In genomic region chr18:10950080-10950875, GRCh38 we compare ENCODE assay signal across 24 cellular contexts.
"Had no signal": no experiment of that assay in that cellular context is flagged by ENCODE, and none has a peak within 500 bp of the region (broad histone marks: within the 10 kb centered on the region; RNA-seq: fewer than 3 reads in every experiment).

No MANE protein-coding gene starts in this region.

- H3K36me3 ChIP-seq: adrenal gland, ascending aorta, lower lobe of right lung, sigmoid colon, WERI-Rb-1 had no signal

- H3K9me3 Mint-ChIP-seq: type B pancreatic cell had no signal

- DNase-seq: activated CD4-positive, alpha-beta T cell treated with anti-CD3 and anti-CD28 coated beads, Interleukin-2, amount 50 U/mL, for 4 hours; activated CD8-positive, alpha-beta memory T cell treated with anti-CD3 and anti-CD28 coated beads, Interleukin-2, amount 50 U/mL, for 48 hours; activated naive CD4-positive, alpha-beta T cell; activated T-cell treated with anti-CD3 and anti-CD28 coated beads, Interleukin-2, amount 50 U/mL, for 4 hours; adrenal gland; central memory CD4-positive, alpha-beta T cell; lower lobe of right lung; naive thymus-derived CD4-positive, alpha-beta T cell; occipital lobe; sigmoid colon; stimulated activated CD4-positive, alpha-beta T cell treated with anti-CD3 and anti-CD28 coated beads, Interleukin-15, amount 100 ng/mL, for 24 hours; stimulated activated naive CD4-positive, alpha-beta T cell; T-helper 1 cell; testis; WERI-Rb-1 had no signal

- H3K9me3 ChIP-seq: testis had no signal

- H3K4me1 ChIP-seq: adrenal gland, ascending aorta, lower lobe of right lung, sigmoid colon, testis had no signal

- FAIRE-seq: TTC549 had no signal

- H3K27ac Mint-ChIP-seq: activated naive CD8-positive, alpha-beta T cell; activated T-helper 2 cell treated with anti-CD3 and anti-CD28 coated beads, Interferon-gamma antibody, Interleukin-2, Interleukin-4, amounts not matched to agents 10 μg/mL and 5 μg/mL and 100 μg/mL, durations not matched to agents 14 hours and 24 hours and 36 hours; naive thymus-derived CD4-positive, alpha-beta T cell; type B pancreatic cell had no signal

- ATAC-seq: activated T-cell treated with anti-CD3 and anti-CD28 coated beads, Interleukin-2, amount 50 U/mL, for 4 hours; left lobe of liver; lower lobe of right lung; naive thymus-derived CD4-positive, alpha-beta T cell had no signal

- H3K4me3 ChIP-seq: adrenal gland, ascending aorta, coronary artery, lower lobe of right lung, sigmoid colon, smooth muscle cell, testis had no signal

- H3K27me3 Mint-ChIP-seq: type B pancreatic cell had no signal

- H3K4me1 Mint-ChIP-seq: naive thymus-derived CD4-positive, alpha-beta T cell had no signal

- H3K4me3 Mint-ChIP-seq: activated naive CD8-positive, alpha-beta T cell; activated T-cell treated with anti-CD3 and anti-CD28 coated beads, Interleukin-2, amount 50 U/mL, for 4 hours; naive thymus-derived CD4-positive, alpha-beta T cell; neural crest cell; type B pancreatic cell had no signal

- H3K36me3 Mint-ChIP-seq: activated naive CD8-positive, alpha-beta T cell; naive thymus-derived CD4-positive, alpha-beta T cell had no signal

- H3K27ac ChIP-seq: adrenal gland, ascending aorta, coronary artery, lower lobe of right lung, sigmoid colon, testis, WERI-Rb-1 had no signal

- H3K4me2 ChIP-seq: smooth muscle cell had no signal

- H3K27me3 ChIP-seq: adrenal gland, ascending aorta, sigmoid colon, testis had no signal
